26 cellular contexts compared by ENCODE assay signal in genomic region chr2:223635080-223635479, GRCh38. TPM values are rescaled to one million over a fixed set of nuclear protein-coding genes. Genes with fewer than 3 reads are reported as not detected.
A peak's percentile ranks its signal among the peaks of the same experiment; 100 is the strongest.
DNase-seq lines count a peak whose midpoint lies in the region; ATAC-seq, FAIRE-seq and TF ChIP-seq lines count a peak whose summit lies in the region.
"Had no signal": no experiment of that assay in that cellular context is flagged by ENCODE, and none has a peak within 500 bp of the region (broad histone marks: within the 10 kb centered on the region; RNA-seq: fewer than 3 reads in every experiment).

No MANE protein-coding gene starts in this region.

- TF ChIP-seq RAD21 in A549 (conservative IDR thresholded peaks at IDR 0.05 in 1 of 2, IDR thresholded peaks at IDR 0.05 in 1 of 2) (no peak), HCT116 (IDR thresholded peaks at IDR 0.05; ENCODE audit: low read depth) (no peak)

- H4K20me1 ChIP-seq in HCT116 (ENCODE audit: insufficient read depth) (no peaks in the 10 kb centered on the region), MM.1S (ENCODE audit: insufficient read depth, low read length) (no peaks in the 10 kb centered on the region)
- H4K20me1 ChIP-seq: BLaER1 had no signal

- H3K9me2 ChIP-seq in HCT116 (ENCODE audit: insufficient read depth), result no peaks in the 10 kb centered on the region
- H3K9me2 ChIP-seq in MM.1S (replicated peaks; ENCODE audit: insufficient read depth, low read length), result no peaks in the 10 kb centered on the region; the same call in 1 of the 2 replicates

- BruUV-seq in HCT116 (replicated peaks; lab: Mats Ljungman, UMichigan), result no TSS peak

- no peak for TF ChIP-seq CTCF in A549 (IDR thresholded peaks at IDR 0.05)
- no peak for TF ChIP-seq CTCF in HCT116 (IDR thresholded peaks at IDR 0.05 in 2 of 3, conservative IDR thresholded peaks at IDR 0.05 in 1 of 3; ENCODE audit: borderline replicate concordance in 1 of 3, insufficient read depth in 1 of 3, low read depth in 2 of 3, low read length in 2 of 3)
- TF ChIP-seq CTCF in bronchial epithelial cell (IDR thresholded peaks at IDR 0.05; ENCODE audit: insufficient read depth, low read length, severe bottlenecking), result no peak
- no peak for TF ChIP-seq CTCF in foreskin fibroblast (IDR thresholded peaks at IDR 0.05; ENCODE audit: low read depth, low read length)
- no peak for TF ChIP-seq CTCF in MM.1S (IDR thresholded peaks at IDR 0.05; ENCODE audit: low read length)
- TF ChIP-seq CTCF in colonic mucosa (IDR thresholded peaks at IDR 0.05), result no peak

- H3K36me3 ChIP-seq in HCT116 (ENCODE audit: control insufficient read depth in 1 of 2, insufficient read depth in 2 of 2, low read length in 2 of 2) (peaks cover 0 to 3% of the 10 kb centered on the region in 2 experiments; a peak in 1 of 4 replicates), bronchial epithelial cell (ENCODE audit: control insufficient read depth, insufficient read depth, low read length) (no peaks in the 10 kb centered on the region), MM.1S (replicated peaks; ENCODE audit: insufficient read depth, low read length) (no peaks in the 10 kb centered on the region), colonic mucosa (no peaks in the 10 kb centered on the region)
- H3K36me3 ChIP-seq: BLaER1, MG63, stomach, transverse colon had no signal

- TF ChIP-seq EP300 in A549 (IDR thresholded peaks at IDR 0.05), result no peak

- TF ChIP-seq POLR2A in A549 (IDR thresholded peaks at IDR 0.05; ENCODE audit: low read length) (no peak), HCT116 (IDR thresholded peaks at IDR 0.05; ENCODE audit: borderline replicate concordance, extremely low read depth, insufficient read depth, insufficient read length) (no peak)

- 76% methylated on average over 1 of the region's 1 CpG for WGBS in A549 (ENCODE audit: missing lambda C conversion rate)

- no peak overlapping the region for H3K4me2 ChIP-seq in A549
- no peak overlapping the region for H3K4me2 ChIP-seq in HCT116 (ENCODE audit: low read length)
- no peak overlapping the region for H3K4me2 ChIP-seq in MM.1S (ENCODE audit: low read depth, low read length)
- H3K4me2 ChIP-seq: BLaER1 had no signal

- ATAC-seq in A549 (no peak), HCT116 (no peak), HG03469 (IDR thresholded peaks at IDR 0.05; ENCODE audit: unreplicated experiment) (no peak)
- ATAC-seq: activated CD4-positive, CD25-positive, alpha-beta regulatory T cell treated with anti-CD3 and anti-CD28 coated beads, Interleukin-2, amount 50 U/mL, for 24 hours; activated CD8-positive, alpha-beta T cell treated with anti-CD3 and anti-CD28 coated beads for 36 hours had no signal

- POLR2A ChIA-PET in A549 (lab: Yijun Ruan, JAX) (no interaction called here), HCT116 (lab: Charles Lee) (no interaction called here)

- H3K27ac ChIP-seq in A549 (no peak overlapping the region), HCT116 (ENCODE audit: low read depth, low read length) (no peak overlapping the region), MM.1S (ENCODE audit: low read length) (no peak overlapping the region), colonic mucosa (no peak overlapping the region)
- H3K27ac ChIP-seq: BLaER1, dorsolateral prefrontal cortex, RWPE1, stomach, transverse colon had no signal

- intact Hi-C loops in HCT116 (cut with micrococcal nuclease) (no loop called here), colonic mucosa (cut with DNase I) (no loop called here)

- RAD21 ChIA-PET in HCT116 (lab: Charles Lee; ENCODE audit: low non-redundant PET in 1 of 2, low total read pairs in 2 of 2, uncharacterized antibody in 2 of 2, unreplicated experiment in 2 of 2), result no interaction called here

- H3K4me1 ChIP-seq in A549 (no peaks in the 10 kb centered on the region), HCT116 (ENCODE audit: control insufficient read depth in 1 of 2, insufficient read depth in 2 of 2, low read length in 2 of 2) (no peaks in the 10 kb centered on the region), MM.1S (ENCODE audit: low read length) (no peaks in the 10 kb centered on the region), colonic mucosa (no peaks in the 10 kb centered on the region)
- H3K4me1 ChIP-seq: BLaER1, stomach, transverse colon had no signal

- no peaks in the 10 kb centered on the region for H3F3A ChIP-seq in MM.1S (ENCODE audit: insufficient read depth, low read length)

- FAIRE-seq in A549 (lab: Jason Lieb, UNC) (no peak), bronchial epithelial cell (lab: Jason Lieb, UNC) (no peak)
- FAIRE-seq: endothelial cell of umbilical vein had no signal

- H3K4me3 ChIP-seq in A549 (no peak overlapping the region), HCT116 (replicated peaks in 1 of 2; ENCODE audit: low read depth in 1 of 2, low read length in 2 of 2) (no peak overlapping the region), bronchial epithelial cell (ENCODE audit: low read depth, low read length) (no peak overlapping the region), foreskin fibroblast (ENCODE audit: low read depth in 1 of 2, low read length in 2 of 2) (no peak overlapping the region), MM.1S (ENCODE audit: low read length) (no peak overlapping the region), colonic mucosa (no peak overlapping the region)
- H3K4me3 ChIP-seq: BLaER1, dorsolateral prefrontal cortex, MG63, stomach, transverse colon had no signal

- CTCF ChIA-PET in A549 (lab: Yijun Ruan, JAX) (no interaction called here), HCT116 (lab: Charles Lee) (no interaction called here)

- no peak for DNase-seq in A549 (ENCODE audit: low read depth in 1 of 2, low spot score in 1 of 2)
- DNase-seq in HCT116 (ENCODE audit: low read depth, low spot score), result no peak
- DNase-seq in bronchial epithelial cell (ENCODE audit: low read depth), result peak; percentile 57
- DNase-seq in foreskin fibroblast, result peak; percentile 27 to 61
- no peak for DNase-seq in MM.1S
- no peak for DNase-seq in stimulated activated CD4-positive, alpha-beta T cell treated with anti-CD3 and anti-CD28 coated beads, Interleukin-2, amount 100 ng/mL, for 24 hours
- no peak for DNase-seq in colonic mucosa
- DNase-seq: activated CD8-positive, alpha-beta T cell treated with anti-CD3 and anti-CD28 coated beads for 36 hours; activated gamma-delta T cell treated with Interleukin-2 at 50 U/mL for 16 hours; activated T-cell treated with anti-CD3 and anti-CD28 coated beads, Interleukin-2, amount 50 U/mL, for 1 hour; COR-L47; DMS79 treated with DMSO at 0.1 percent for 48 hours; dorsolateral prefrontal cortex; MG63; NCI-H1436; NCI-H2107; NCI-H524 treated with DMSO at 0.1 percent for 48 hours; occipital lobe; stomach; transverse colon had no signal

- H3K27me3 ChIP-seq in HCT116 (ENCODE audit: insufficient read depth, low read length), result no peaks in the 10 kb centered on the region
- H3K27me3 ChIP-seq in bronchial epithelial cell (ENCODE audit: control insufficient read depth, insufficient read depth, low read length), result no peaks in the 10 kb centered on the region
- no peaks in the 10 kb centered on the region for H3K27me3 ChIP-seq in MM.1S (replicated peaks; ENCODE audit: insufficient read depth, low read length)
- H3K27me3 ChIP-seq in colonic mucosa, result no peaks in the 10 kb centered on the region
- H3K27me3 ChIP-seq: BLaER1, dorsolateral prefrontal cortex, MG63, stomach, transverse colon had no signal

- no peak overlapping the region for H2AFZ ChIP-seq in HCT116 (ENCODE audit: low read depth, low read length, poor library complexity, severe bottlenecking)
- no peak overlapping the region for H2AFZ ChIP-seq in MM.1S (ENCODE audit: low read length)

- H3K9ac ChIP-seq in HCT116 (ENCODE audit: low read length) (no peak overlapping the region), MM.1S (ENCODE audit: low read length) (no peak overlapping the region), colonic mucosa (ENCODE audit: low read depth in 2 of 2, low read length in 2 of 2) (no peak overlapping the region)
- H3K9ac ChIP-seq: BLaER1 had no signal

- H3K9me3 ChIP-seq in A549, result no peaks in the 10 kb centered on the region; the same call in 2 of the 3 replicates
- no peaks in the 10 kb centered on the region; a peak in 1 of 4 replicates for H3K9me3 ChIP-seq in HCT116 (ENCODE audit: control insufficient read depth in 1 of 2, insufficient read depth in 1 of 2, low read depth in 1 of 2, low read length in 2 of 2)
- no peaks in the 10 kb centered on the region for H3K9me3 ChIP-seq in MM.1S (replicated peaks; ENCODE audit: insufficient read depth, low read length)
- H3K9me3 ChIP-seq in colonic mucosa, result no peaks in the 10 kb centered on the region
- H3K9me3 ChIP-seq: MG63, stomach, transverse colon had no signal

- H3K79me2 ChIP-seq in HCT116 (ENCODE audit: insufficient read depth, low read length) (no peaks in the 10 kb centered on the region), MM.1S (ENCODE audit: low read length) (no peaks in the 10 kb centered on the region)

TF ChIP-seq in A549, 52 proteins besides CTCF, POLR2A, EP300 and RAD21:
- TF ChIP-seq PHF8 (IDR thresholded peaks at IDR 0.05; ENCODE audit: borderline replicate concordance, low read depth), result no peak
- TF ChIP-seq MAFK (IDR thresholded peaks at IDR 0.05; ENCODE audit: partially characterized antibody), result peak; percentile 94

TF ChIP-seq in HCT116, 20 proteins besides CTCF, POLR2A, EP300 and RAD21:
- TF ChIP-seq CEBPB (IDR thresholded peaks at IDR 0.05; ENCODE audit: low read depth), result 0 out of 2 replicates have a peak, but pooled peaks have one; percentile 15
- no peak for TF ChIP-seq JUND (IDR thresholded peaks at IDR 0.05)

RNA-seq across cellular contexts. Expression of gene SCG2, which starts 32.9 kb away (rescaled TPM):
- polyA plus RNA-seq in A549 (2011; rRNA removed) (10.2 and 11.6 TPM in 2 replicates), A549 (2017; fragmentation: RNase III; extraction: RNeasy Plus Mini Kit Qiagen cat#74134 plus additional on column Dnase treatment) (0.42 to 0.84 TPM (median 0.76 TPM) in 3 replicates)
- 0.82 and 0.93 TPM in 2 replicates for polyA plus RNA-seq in A549 (2012; cell fraction: cytosol; rRNA removed)
- polyA plus RNA-seq in A549 (2012; cell fraction: nucleus; rRNA removed), result 0.37 and 0.77 TPM in 2 replicates
- 0.68 and 1.7 TPM in 2 replicates for polyA minus RNA-seq in A549 (2011; rRNA and poly(A)+ RNA removed)
- total RNA-seq in HCT116 (2021; ENCODE audit: unreplicated experiment) (19.8 TPM), bronchial epithelial cell (0.13 and 0.26 TPM in 2 replicates), colonic mucosa (1 to 10 TPM; 2.9 to 4.1 TPM)
- 12.7 and 15.5 TPM in 2 replicates for polyA plus RNA-seq in HCT116 (2012)
- total RNA-seq: activated CD8-positive, alpha-beta T cell treated with anti-CD3 and anti-CD28 coated beads for 36 hours; endothelial cell of umbilical vein had no signal
- polyA plus RNA-seq: endothelial cell of umbilical vein, IgD-negative memory B cell had no signal

Comparison
In these comparisons a context has a peak if more than half of its experiments do, and no peak if none do; other contexts are left out.
1. DNase-seq: peak in bronchial epithelial cell (single experiment) and foreskin fibroblast (2 of 2); none in A549 (0 of 2), HCT116 (single experiment), MM.1S (single experiment), stimulated activated CD4-positive, alpha-beta T cell treated with anti-CD3 and anti-CD28 coated beads, Interleukin-2, amount 100 ng/mL, for 24 hours (0 of 2) and colonic mucosa (single experiment).
2. Of the 6 proteins assayed by ChIP-seq in both A549 and HCT116: peak only in A549: none; only in HCT116: CEBPB; in both: none; in neither: 5.